In genomic region chr1:155472491-155472890, GRCh38 we compare ENCODE assay signal across 26 cellular contexts.
A peak's percentile ranks its signal among the peaks of the same experiment; 100 is the strongest.
DNase-seq lines count a peak whose midpoint lies in the region; ATAC-seq and TF ChIP-seq lines count a peak whose summit lies in the region.
"Had no signal": no experiment of that assay in that cellular context is flagged by ENCODE, and none has a peak within 500 bp of the region (broad histone marks: within the 10 kb centered on the region; RNA-seq: fewer than 3 reads in every experiment).

No MANE protein-coding gene starts in this region.

- no peak for TF ChIP-seq CTCF in mesothelial cell of epicardium (IDR thresholded peaks at IDR 0.05; ENCODE audit: unreplicated experiment)

- intact Hi-C loops in Right ventricle myocardium superior (cut with DNase I), result no loop called here
- intact Hi-C loops in right cardiac atrium (cut with DNase I), result no loop called here

- peaks cover 20% of the 10 kb centered on the region for H3K36me3 Mint-ChIP-seq in mesothelial cell of epicardium

- H3K4me3 ChIP-seq in right cardiac atrium (ENCODE audit: low read length), result no peak overlapping the region
- H3K4me3 ChIP-seq: right atrium auricular region, spleen, suprapubic skin had no signal

- no peak for DNase-seq in Right ventricle myocardium superior
- DNase-seq in right cardiac atrium, result no peak
- no peak for DNase-seq in mesothelial cell of epicardium (ENCODE audit: low spot score in 2 of 2, unreplicated experiment in 2 of 2)
- no peak for DNase-seq in GOT3 (lab: John Stamatoyannopoulos, UW)
- no peak for DNase-seq in activated CD4-positive, alpha-beta T cell treated with anti-CD3 and anti-CD28 coated beads for 48 hours
- no peak for DNase-seq in ACHN
- DNase-seq: 8988T; activated CD4-positive, alpha-beta T cell treated with anti-CD3 and anti-CD28 coated beads, Interleukin-2, amount 50 U/mL, for 48 hours; activated CD8-positive, alpha-beta memory T cell treated with anti-CD3 and anti-CD28 coated beads, Interleukin-2, amount 50 U/mL, for 48 hours; activated naive CD4-positive, alpha-beta T cell treated with anti-CD3 and anti-CD28 coated beads, Interleukin-2, amount 50 U/mL, for 16 hours; aorta; CD8-positive, alpha-beta T cell; cortex of kidney; DMS 273 treated with DMSO at 0.1 percent for 48 hours; EL; natural killer cell; SHP77; spleen had no signal

- peaks cover 48% of the 10 kb centered on the region for H3K4me1 Mint-ChIP-seq in mesothelial cell of epicardium
- H3K4me1 Mint-ChIP-seq: WTC11 had no signal

- H3K4me1 ChIP-seq in right cardiac atrium (ENCODE audit: control insufficient read depth, insufficient read depth, low read length), result no peaks in the 10 kb centered on the region
- H3K4me1 ChIP-seq: suprapubic skin had no signal

- no peaks in the 10 kb centered on the region for H3K9me3 ChIP-seq in right cardiac atrium (ENCODE audit: control insufficient read depth, low read length)
- H3K9me3 ChIP-seq: suprapubic skin had no signal

- H3K27ac ChIP-seq in right cardiac atrium (ENCODE audit: low read length), result no peak overlapping the region
- peak overlapping the region; percentile 50 for H3K27ac ChIP-seq in cingulate gyrus (ENCODE audit: low read depth, low read length)
- H3K27ac ChIP-seq: HL-60, right atrium auricular region, spleen, suprapubic skin had no signal

- whole genome bisulfite sequencing in right cardiac atrium, result 64% methylated on average over 2 of the region's 2 CpGs

- peak overlapping the region; percentile 93 for H3K27ac Mint-ChIP-seq in mesothelial cell of epicardium
- H3K27ac Mint-ChIP-seq: activated T-helper 17 cell treated with anti-CD3 and anti-CD28 coated beads, Interleukin-2, amount 50 U/mL, for 72 hours; B cell; CD8-positive, alpha-beta T cell; natural killer cell; WTC11 had no signal

- no peaks in the 10 kb centered on the region for H3K27me3 Mint-ChIP-seq in mesothelial cell of epicardium (ENCODE audit: low read depth)
- H3K27me3 Mint-ChIP-seq: activated T-helper 17 cell treated with anti-CD3 and anti-CD28 coated beads, Interleukin-2, amount 50 U/mL, for 72 hours; B cell had no signal

- H3K4me3 Mint-ChIP-seq in mesothelial cell of epicardium, result no peak overlapping the region
- H3K4me3 Mint-ChIP-seq: activated T-helper 17 cell treated with anti-CD3 and anti-CD28 coated beads, Interleukin-2, amount 50 U/mL, for 72 hours; B cell; CD8-positive, alpha-beta T cell; natural killer cell; WTC11 had no signal

- in situ Hi-C loops in ACHN (cut with HindIII; ENCODE audit: low pct_ligation_motif_present, low pct_unique_long_range_greater_than_20kb, low sequenced_read_pairs), result no loop called here

- H3K27me3 ChIP-seq in right cardiac atrium (ENCODE audit: control insufficient read depth, insufficient read depth), result no peaks in the 10 kb centered on the region
- H3K27me3 ChIP-seq: right atrium auricular region, spleen, suprapubic skin had no signal

- peaks cover 5% of the 10 kb centered on the region for H3K9me3 Mint-ChIP-seq in mesothelial cell of epicardium

- ATAC-seq in Right ventricle myocardium superior (ENCODE audit: poor library complexity) (peak; percentile 32), right cardiac atrium (no peak), GM18873 (IDR thresholded peaks at IDR 0.05; ENCODE audit: low FRiP score, unreplicated experiment) (no peak)
- ATAC-seq: activated T-helper 17 cell treated with anti-CD3 and anti-CD28 coated beads, Interleukin-2, amount 50 U/mL, for 72 hours; CD8-positive, alpha-beta T cell; natural killer cell; WTC11 had no signal
